ENCODE assay signal across 9 cellular contexts in genomic region chr7:47622946-47623640, GRCh38. TPM values are rescaled to one million over a fixed set of nuclear protein-coding genes. Genes with fewer than 3 reads are reported as not detected.
DNase-seq lines count a peak whose midpoint lies in the region; ATAC-seq, FAIRE-seq and TF ChIP-seq lines count a peak whose summit lies in the region.
"Had no signal": no experiment of that assay in that cellular context is flagged by ENCODE, and none has a peak within 500 bp of the region (broad histone marks: within the 10 kb centered on the region; RNA-seq: fewer than 3 reads in every experiment).

No MANE protein-coding gene starts in this region.

- no peak overlapping the region for H3K4me3 ChIP-seq in H1 (ENCODE audit: extremely low read depth in 1 of 4, insufficient read depth in 2 of 4, low read depth in 3 of 4, low read length in 4 of 4)
- no peak overlapping the region for H3K4me3 ChIP-seq in tibial artery
- no peak overlapping the region for H3K4me3 ChIP-seq in MM.1S (ENCODE audit: low read length)

- H2BK12ac ChIP-seq in H1 (ENCODE audit: low read depth, low read length) = no peak overlapping the region

- 83% methylated on average over 11 of the region's 11 CpGs; no CpG with 5 or more reads in 1 of the 2 experiments for WGBS in H1 (ENCODE audit: extremely low coverage in 1 of 2, insufficient coverage in 1 of 2, insufficient read length in 1 of 2, insufficient replicate concordance in 2 of 2, low coverage in 1 of 2, low lambda C conversion rate in 2 of 2, missing lambda C conversion rate in 1 of 2), 2 experiments

- H3K56ac ChIP-seq in H1 (replicated peaks; ENCODE audit: insufficient read length, low read depth, low read length) = no peak overlapping the region

- no peak overlapping the region for H2BK120ac ChIP-seq in H1 (replicated peaks; ENCODE audit: low read depth, low read length)

- H3K79me1 ChIP-seq in H1 (ENCODE audit: low read depth, low read length) = no peaks in the 10 kb centered on the region

- POLR2A ChIA-PET in H1 (lab: Charles Lee; ENCODE audit: partially characterized antibody) = no interaction called here

- no peak overlapping the region for H3K27ac ChIP-seq in H1 (ENCODE audit: low read depth, low read length)
- peak overlapping the region; percentile 74 to 77 for H3K27ac ChIP-seq in tibial artery
- no peak overlapping the region for H3K27ac ChIP-seq in MM.1S (ENCODE audit: low read length)

- no peak overlapping the region for H3K4me2 ChIP-seq in H1 (ENCODE audit: insufficient read depth in 1 of 2, low read depth in 2 of 2, low read length in 2 of 2)
- H3K4me2 ChIP-seq in MM.1S (ENCODE audit: low read depth, low read length) = no peak overlapping the region

- CTCF ChIA-PET in H1 (lab: Charles Lee; ENCODE audit: partially characterized antibody) = interaction anchor here (0.5 to 1.8 kb wide), 3 partner anchors 10 to 196 kb away, joined by 3 to 4 read pairs (median 4); no protein-coding TSS in a partner anchor

- peak overlapping the region; percentile 26; the same call in 1 of the 2 replicates for H2AFZ ChIP-seq in H1 (ENCODE audit: low read length)
- no peak overlapping the region for H2AFZ ChIP-seq in MM.1S (ENCODE audit: low read length)

- H3K27me3 ChIP-seq in H1 (replicated peaks in 1 of 4; ENCODE audit: control insufficient read depth in 3 of 4, extremely low read depth in 1 of 4, insufficient read depth in 3 of 4, low read length in 3 of 4) (no peaks in the 10 kb centered on the region; a peak in 1 of 7 replicates), tibial artery (no peaks in the 10 kb centered on the region), MM.1S (replicated peaks; ENCODE audit: insufficient read depth, low read length) (no peaks in the 10 kb centered on the region)

- H3K23ac ChIP-seq in H1 (ENCODE audit: insufficient read length) = no peak overlapping the region

- H2AK5ac ChIP-seq in H1 (ENCODE audit: low read depth, low read length) = no peak overlapping the region

- H3K23me2 ChIP-seq in H1 (ENCODE audit: low read depth, low read length) = no peaks in the 10 kb centered on the region; the same call in 1 of the 2 replicates

- H3K9ac ChIP-seq in H1 (replicated peaks in 1 of 4; ENCODE audit: extremely low read depth in 1 of 4, low read depth in 3 of 4, low read length in 3 of 4) (no peak overlapping the region; a peak in 1 of 7 replicates), MM.1S (ENCODE audit: low read length) (no peak overlapping the region)

- no peak for FAIRE-seq in H1 (lab: Jason Lieb, UNC)

- no peak for ATAC-seq in HG03457 (IDR thresholded peaks at IDR 0.05; ENCODE audit: unreplicated experiment)

- intact Hi-C loops in tibial artery (cut with DNase I; ENCODE audit: low total_unique reads) = no loop called here

- H3K9me3 ChIP-seq in H1 (ENCODE audit: insufficient read depth in 2 of 2, low read depth in 1 of 2, low read length in 1 of 2) (no peaks in the 10 kb centered on the region), tibial artery (no peaks in the 10 kb centered on the region), MM.1S (replicated peaks; ENCODE audit: insufficient read depth, low read length) (no peaks in the 10 kb centered on the region)

- H3K18ac ChIP-seq in H1 (ENCODE audit: extremely low read depth, low read length) = no peak overlapping the region

- H3K4ac ChIP-seq in H1 (replicated peaks; ENCODE audit: insufficient read length, low read depth, low read length) = no peak overlapping the region

- H3K4me1 ChIP-seq in H1 (replicated peaks in 1 of 4; ENCODE audit: control insufficient read depth in 3 of 4, insufficient read depth in 4 of 4, low read length in 3 of 4) (peaks cover 0 to 14% (median 10%) of the 10 kb centered on the region in 4 experiments; a peak in 6 of 7 replicates), tibial artery (peaks cover 3 to 49% (median 27%) of the 10 kb centered on the region in 4 donors), MM.1S (ENCODE audit: low read length) (peaks cover 19% of the 10 kb centered on the region)

- no peak for TF ChIP-seq POLR2A in H1 (IDR thresholded peaks at IDR 0.05; ENCODE audit: control extremely low read depth in 1 of 2, low read depth in 2 of 2, low read length in 2 of 2)

- 0 out of 2 replicates have a peak overlapping the region, but pooled peaks have one; percentile 88 for H2BK15ac ChIP-seq in H1 (ENCODE audit: low read length)

- no peak for TF ChIP-seq RAD21 in H1 (IDR thresholded peaks at IDR 0.05 in 1 of 2, conservative IDR thresholded peaks at IDR 0.05 in 1 of 2; ENCODE audit: low read depth in 2 of 2, low read length in 2 of 2)

- peak; percentile 77 for DNase-seq in LHCN-M2 (ENCODE audit: low read depth)
- DNase-seq in H1 (ENCODE audit: low read depth in 1 of 2, low spot score in 2 of 2) = no peak
- peak; percentile 31 for DNase-seq in midbrain (lab: John Stamatoyannopoulos, UW)
- peak in 1 of 2 donors; percentile 41 for DNase-seq in tibial artery
- DNase-seq in activated CD4-positive, alpha-beta T cell treated with anti-CD3 and anti-CD28 coated beads for 4 hours = no peak
- no peak for DNase-seq in MM.1S
- no peak for DNase-seq in NCI-H1694 (lab: John Stamatoyannopoulos, UW)
- DNase-seq: NCI-H2081 treated with DMSO at 0.1 percent for 48 hours had no signal

- no peak for TF ChIP-seq CTCF in H1 (IDR thresholded peaks at IDR 0.05; ENCODE audit: control extremely low read depth in 1 of 3, insufficient read depth in 1 of 3, low read depth in 1 of 3, low read length in 3 of 3)
- TF ChIP-seq CTCF in tibial artery (IDR thresholded peaks at IDR 0.05) = no peak
- no peak for TF ChIP-seq CTCF in MM.1S (IDR thresholded peaks at IDR 0.05; ENCODE audit: low read length)

- H3K36me3 ChIP-seq in H1 (ENCODE audit: control insufficient read depth in 2 of 4, insufficient read depth in 4 of 4, low read length in 3 of 4) (no peaks in the 10 kb centered on the region), tibial artery (no peaks in the 10 kb centered on the region), MM.1S (replicated peaks; ENCODE audit: insufficient read depth, low read length) (no peaks in the 10 kb centered on the region)

- TF ChIP-seq EP300 in H1 (IDR thresholded peaks at IDR 0.05; ENCODE audit: borderline replicate concordance in 1 of 2, low read depth in 2 of 2, low read length in 2 of 2) = no peak

- no peak overlapping the region for H4K91ac ChIP-seq in H1 (replicated peaks; ENCODE audit: insufficient read length, low read length)

- no peak overlapping the region for H3K14ac ChIP-seq in H1 (ENCODE audit: insufficient read length)

- H2BK5ac ChIP-seq in H1 (ENCODE audit: low read depth, low read length) = no peak overlapping the region

- H4K20me1 ChIP-seq in H1 (replicated peaks in 1 of 2; ENCODE audit: control insufficient read depth in 1 of 2, insufficient read depth in 2 of 2, low read length in 2 of 2) (no peaks in the 10 kb centered on the region), MM.1S (ENCODE audit: insufficient read depth, low read length) (no peaks in the 10 kb centered on the region)

- no peak overlapping the region; the same call in 1 of the 2 replicates for H4K8ac ChIP-seq in H1 (ENCODE audit: extremely low read depth, insufficient read depth, low read length)

- H3F3A ChIP-seq in MM.1S (ENCODE audit: insufficient read depth, low read length) = peaks cover 10% of the 10 kb centered on the region

- H3K79me2 ChIP-seq in H1 (ENCODE audit: control insufficient read depth in 1 of 2, insufficient read depth in 2 of 2, low read length in 2 of 2) (no peaks in the 10 kb centered on the region), MM.1S (ENCODE audit: low read length) (no peaks in the 10 kb centered on the region)

- H2BK20ac ChIP-seq in H1 (ENCODE audit: low read length) = no peak overlapping the region

- no peaks in the 10 kb centered on the region for H3K9me2 ChIP-seq in MM.1S (replicated peaks; ENCODE audit: insufficient read depth, low read length)

- H4K5ac ChIP-seq in H1 (ENCODE audit: insufficient read length, low read depth, low read length) = no peak overlapping the region

TF ChIP-seq in H1, 55 proteins besides CTCF, POLR2A, EP300 and RAD21:
- TF ChIP-seq SIN3A (conservative IDR thresholded peaks at IDR 0.05 in 1 of 2, IDR thresholded peaks at IDR 0.05 in 1 of 2; ENCODE audit: low read depth in 1 of 2, low read length in 2 of 2) (no peak), HDAC2 (IDR thresholded peaks at IDR 0.05; ENCODE audit: borderline replicate concordance in 1 of 2, low read depth in 2 of 2, low read length in 2 of 2) (no peak), EGR1 (IDR thresholded peaks at IDR 0.05; ENCODE audit: borderline replicate concordance, low read depth, low read length) (no peak), NANOG (IDR thresholded peaks at IDR 0.05; ENCODE audit: insufficient read depth, low read depth, low read length, poor library complexity, severe bottlenecking) (no peak), MAFK (IDR thresholded peaks at IDR 0.05; ENCODE audit: low read depth, low read length) (no peak), RFX5 (IDR thresholded peaks at IDR 0.05; ENCODE audit: borderline replicate concordance, low read depth, low read length) (no peak), EZH2 (IDR thresholded peaks at IDR 0.05; ENCODE audit: low read depth, low read length, severe bottlenecking) (no peak), BRCA1 (IDR thresholded peaks at IDR 0.05; ENCODE audit: low read depth, low read length) (no peak), TEAD4 (IDR thresholded peaks at IDR 0.05; ENCODE audit: low read depth, low read length) (no peak), TCF12 (IDR thresholded peaks at IDR 0.05; ENCODE audit: low read depth, low read length) (no peak)

RNA-seq across cellular contexts. Expression of gene TNS3, which starts 41.2 kb away (rescaled TPM):
- total RNA-seq in LHCN-M2 (2014; rRNA removed) = 499 and 556 TPM in 2 replicates
- polyA plus RNA-seq in LHCN-M2 (2012) = 142 TPM
- total RNA-seq in H1 (2021; fragmentation: NEBNext Ultra II Directional; extraction: Animal tissue kit (Norgen Biotek cat#: 25700)) = 24.2 TPM in 2 replicates
- 11.9 and 14.7 TPM in 2 replicates for polyA plus RNA-seq in H1 (2011; rRNA removed)
- 11.5 TPM for polyA plus RNA-seq in H1 (2011; cell fraction: cytosol; rRNA removed)
- 24.3 TPM for polyA plus RNA-seq in H1 (2011; cell fraction: nucleus; rRNA removed)
- polyA plus RNA-seq in H1 (2012, experiment 1 of 2) = 12.6 to 15.2 TPM (median 13.6 TPM) in 4 replicates
- 7.5 TPM for polyA plus RNA-seq in H1 (2012, experiment 2 of 2)
- polyA plus RNA-seq in H1 (2013, experiment 1 of 2) = 6.6 TPM
- 6.0 TPM for polyA plus RNA-seq in H1 (2013, experiment 2 of 2)
- 54.4 and 72.3 TPM in 2 replicates for polyA minus RNA-seq in H1 (2011; rRNA and poly(A)+ RNA removed)
- 17.2 TPM for polyA minus RNA-seq in H1 (2011; cell fraction: cytosol; rRNA and poly(A)+ RNA removed)
- polyA minus RNA-seq in H1 (2011; cell fraction: nucleus; rRNA and poly(A)+ RNA removed) = 43.9 TPM

Comparison
In these comparisons a context has a peak if more than half of its experiments do, and no peak if none do; other contexts are left out.
1. DNase-seq: peak in LHCN-M2 (single experiment) and midbrain (single experiment); none in H1 (0 of 2), activated CD4-positive, alpha-beta T cell treated with anti-CD3 and anti-CD28 coated beads for 4 hours (0 of 2), MM.1S (single experiment) and NCI-H1694 (single experiment).
2. H3K27ac ChIP-seq: peak in tibial artery (2 of 2); none in H1 (single experiment) and MM.1S (single experiment).
3. RNA of gene TNS3, which starts 41.2 kb away (total RNA-seq): 499 to 556 TPM in LHCN-M2; 24.2 TPM in H1; every median in the first group is over 10 times any median in the second.